ENCODE assay signal across 2 cellular contexts in genomic region chr6:5950448-5950847, GRCh38.
TF ChIP-seq lines count a peak whose summit lies in the region.

No MANE protein-coding gene starts in this region.

TF ChIP-seq in GM23338, 12 proteins besides CTCF, POLR2A, EP300 and RAD21 (continued from another document):
- TF ChIP-seq, protein P1, sequence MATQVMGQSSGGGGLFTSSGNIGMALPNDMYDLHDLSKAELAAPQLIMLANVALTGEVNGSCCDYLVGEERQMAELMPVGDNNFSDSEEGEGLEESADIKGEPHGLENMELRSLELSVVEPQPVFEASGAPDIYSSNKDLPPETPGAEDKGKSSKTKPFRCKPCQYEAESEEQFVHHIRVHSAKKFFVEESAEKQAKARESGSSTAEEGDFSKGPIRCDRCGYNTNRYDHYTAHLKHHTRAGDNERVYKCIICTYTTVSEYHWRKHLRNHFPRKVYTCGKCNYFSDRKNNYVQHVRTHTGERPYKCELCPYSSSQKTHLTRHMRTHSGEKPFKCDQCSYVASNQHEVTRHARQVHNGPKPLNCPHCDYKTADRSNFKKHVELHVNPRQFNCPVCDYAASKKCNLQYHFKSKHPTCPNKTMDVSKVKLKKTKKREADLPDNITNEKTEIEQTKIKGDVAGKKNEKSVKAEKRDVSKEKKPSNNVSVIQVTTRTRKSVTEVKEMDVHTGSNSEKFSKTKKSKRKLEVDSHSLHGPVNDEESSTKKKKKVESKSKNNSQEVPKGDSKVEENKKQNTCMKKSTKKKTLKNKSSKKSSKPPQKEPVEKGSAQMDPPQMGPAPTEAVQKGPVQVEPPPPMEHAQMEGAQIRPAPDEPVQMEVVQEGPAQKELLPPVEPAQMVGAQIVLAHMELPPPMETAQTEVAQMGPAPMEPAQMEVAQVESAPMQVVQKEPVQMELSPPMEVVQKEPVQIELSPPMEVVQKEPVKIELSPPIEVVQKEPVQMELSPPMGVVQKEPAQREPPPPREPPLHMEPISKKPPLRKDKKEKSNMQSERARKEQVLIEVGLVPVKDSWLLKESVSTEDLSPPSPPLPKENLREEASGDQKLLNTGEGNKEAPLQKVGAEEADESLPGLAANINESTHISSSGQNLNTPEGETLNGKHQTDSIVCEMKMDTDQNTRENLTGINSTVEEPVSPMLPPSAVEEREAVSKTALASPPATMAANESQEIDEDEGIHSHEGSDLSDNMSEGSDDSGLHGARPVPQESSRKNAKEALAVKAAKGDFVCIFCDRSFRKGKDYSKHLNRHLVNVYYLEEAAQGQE (IDR thresholded peaks at IDR 0.05; ENCODE audit: unreplicated experiment) = no peak
- TF ChIP-seq EZH2 (IDR thresholded peaks at IDR 0.05; ENCODE audit: low read depth, unreplicated experiment) = no peak
TF ChIP-seq in GM23338: peak in this region for 0.

TF ChIP-seq in liver, 16 proteins besides CTCF, POLR2A, EP300 and RAD21 (continued from another document):
- no peak for TF ChIP-seq EGR1 (IDR thresholded peaks at IDR 0.05; ENCODE audit: low read depth in 2 of 2)
- TF ChIP-seq GABPA (IDR thresholded peaks at IDR 0.05 in 1 of 2, conservative IDR thresholded peaks at IDR 0.05 in 1 of 2) = no peak
- TF ChIP-seq FOXA1 (IDR thresholded peaks at IDR 0.05) = no peak
- no peak for TF ChIP-seq FOXA2 (IDR thresholded peaks at IDR 0.05)
- no peak for TF ChIP-seq ATF3 (IDR thresholded peaks at IDR 0.05)
- no peak for TF ChIP-seq JUND (IDR thresholded peaks at IDR 0.05)
- TF ChIP-seq SP1 (IDR thresholded peaks at IDR 0.05) = no peak
- no peak for TF ChIP-seq RXRA (IDR thresholded peaks at IDR 0.05)
- no peak for TF ChIP-seq NR2F2 (IDR thresholded peaks at IDR 0.05)
- TF ChIP-seq YY1 (IDR thresholded peaks at IDR 0.05) = no peak
- TF ChIP-seq HNF4G (IDR thresholded peaks at IDR 0.05) = no peak
